Comparison of ENCODE assay signal across 19 cellular contexts in genomic region chr6:43870660-43871061, GRCh38.
"Had no signal": no experiment of that assay in that cellular context is flagged by ENCODE, and none has a peak within 500 bp of the region (broad histone marks: within the 10 kb centered on the region; RNA-seq: fewer than 3 reads in every experiment).

No MANE protein-coding gene starts in this region.

- H3K4me1 Mint-ChIP-seq: activated CD4-positive, alpha-beta memory T cell treated with anti-CD3 and anti-CD28 coated beads, Interleukin-2, amount 10 ng/mL, durations not matched to agents 7 days and 5 days; activated CD4-positive, alpha-beta T cell treated with anti-CD3 and anti-CD28 coated beads for 36 hours; natural killer cell; stimulated activated naive CD8-positive, alpha-beta T cell treated with anti-CD3 and anti-CD28 coated beads, Interleukin-15, amount 100 ng/mL, for 72 hours had no signal

- FAIRE-seq: urothelium cell line had no signal

- H3K27me3 Mint-ChIP-seq: activated CD4-positive, alpha-beta T cell treated with anti-CD3 and anti-CD28 coated beads for 36 hours had no signal

- H3K4me3 ChIP-seq: coronary artery, prostate gland, sigmoid colon, thoracic aorta had no signal

- H3K9me3 ChIP-seq: prostate gland, sigmoid colon, thoracic aorta had no signal

- DNase-seq: activated CD4-positive, alpha-beta memory T cell treated with anti-CD3 and anti-CD28 coated beads, Interleukin-2, amount 10 ng/mL, durations not matched to agents 7 days and 5 days; activated CD4-positive, alpha-beta T cell treated with anti-CD3 and anti-CD28 coated beads for 36 hours; activated CD8-positive, alpha-beta memory T cell treated with anti-CD3 and anti-CD28 coated beads, Interleukin-2, amount 50 U/mL, for 4 hours; activated naive CD4-positive, alpha-beta T cell; central memory CD4-positive, alpha-beta T cell; effector CD4-positive, alpha-beta T cell; left cardiac atrium; mammary epithelial cell; natural killer cell; sigmoid colon; stimulated activated CD4-positive, alpha-beta T cell treated with anti-CD3 and anti-CD28 coated beads, Interleukin-4, amount 100 ng/mL, for 1 hour; stimulated activated CD8-positive, alpha-beta memory T cell treated with anti-CD3 and anti-CD28 coated beads, Interleukin-4, amount 100 ng/mL, for 48 hours; stimulated activated naive CD8-positive, alpha-beta T cell treated with anti-CD3 and anti-CD28 coated beads, Interleukin-15, amount 100 ng/mL, for 72 hours; T-helper 9 cell; WERI-Rb-1 had no signal

- H3K27ac Mint-ChIP-seq: activated CD4-positive, alpha-beta memory T cell treated with anti-CD3 and anti-CD28 coated beads, Interleukin-2, amount 10 ng/mL, durations not matched to agents 7 days and 5 days; activated CD4-positive, alpha-beta T cell treated with anti-CD3 and anti-CD28 coated beads for 36 hours; natural killer cell; stimulated activated naive CD8-positive, alpha-beta T cell treated with anti-CD3 and anti-CD28 coated beads, Interleukin-15, amount 100 ng/mL, for 72 hours had no signal

- H3K4me1 ChIP-seq: prostate gland, sigmoid colon had no signal

- H3K9me3 Mint-ChIP-seq: activated CD4-positive, alpha-beta memory T cell treated with anti-CD3 and anti-CD28 coated beads, Interleukin-2, amount 10 ng/mL, durations not matched to agents 7 days and 5 days; natural killer cell; stimulated activated naive CD8-positive, alpha-beta T cell treated with anti-CD3 and anti-CD28 coated beads, Interleukin-15, amount 100 ng/mL, for 72 hours had no signal

- H3K36me3 Mint-ChIP-seq: natural killer cell had no signal

- H3K4me3 Mint-ChIP-seq: activated CD4-positive, alpha-beta memory T cell treated with anti-CD3 and anti-CD28 coated beads, Interleukin-2, amount 10 ng/mL, durations not matched to agents 7 days and 5 days; activated CD4-positive, alpha-beta T cell treated with anti-CD3 and anti-CD28 coated beads for 36 hours; natural killer cell; stimulated activated naive CD8-positive, alpha-beta T cell treated with anti-CD3 and anti-CD28 coated beads, Interleukin-15, amount 100 ng/mL, for 72 hours had no signal

- H3K36me3 ChIP-seq: prostate gland, sigmoid colon, thoracic aorta, WERI-Rb-1 had no signal

- ATAC-seq: activated CD4-positive, alpha-beta T cell treated with anti-CD3 and anti-CD28 coated beads for 36 hours; natural killer cell; stimulated activated naive CD8-positive, alpha-beta T cell treated with anti-CD3 and anti-CD28 coated beads, Interleukin-15, amount 100 ng/mL, for 72 hours had no signal

- H3K27ac ChIP-seq: coronary artery, prostate gland, sigmoid colon, thoracic aorta, WERI-Rb-1 had no signal
